Comparison of ENCODE assay signal across 17 cellular contexts in the genomic region with DNA sequence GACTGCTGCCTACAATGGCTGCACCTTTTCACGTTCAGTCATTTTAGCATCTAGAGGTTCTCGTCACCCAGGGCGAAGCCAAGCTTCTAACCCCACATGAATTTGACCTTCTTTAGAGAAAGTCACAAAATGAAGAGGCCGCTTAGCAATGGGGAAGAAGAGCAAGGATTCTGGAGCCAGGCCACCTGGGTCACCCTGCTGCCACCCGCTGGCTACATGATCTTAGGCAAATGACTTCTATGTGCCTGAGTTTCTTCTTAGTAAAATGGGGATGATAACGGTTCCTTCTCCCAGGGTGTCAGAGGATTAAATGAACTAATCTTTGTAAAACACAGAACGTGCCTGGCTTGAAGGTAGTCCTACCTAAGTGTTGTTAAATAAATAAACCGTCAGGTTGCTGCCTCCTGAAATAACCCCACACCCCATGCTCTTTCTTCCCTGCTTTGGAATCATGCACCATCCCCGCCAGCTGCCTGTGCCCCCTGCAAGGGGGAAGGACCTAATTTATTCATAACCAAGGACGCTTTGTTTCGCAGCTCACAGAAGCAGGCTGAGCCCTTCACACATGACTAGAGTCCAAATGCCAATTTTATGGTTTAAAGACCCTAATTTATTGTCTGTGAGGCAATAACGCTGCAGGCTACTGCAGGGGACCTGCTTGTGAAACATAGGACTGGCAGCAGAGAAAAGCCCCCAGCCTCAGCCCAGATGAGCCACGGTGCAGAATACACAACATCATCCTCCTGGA. TPM values are rescaled to one million over a fixed set of nuclear protein-coding genes. Genes with fewer than 3 reads are reported as not detected.
DNase-seq lines count a peak whose midpoint lies in the region; ATAC-seq and TF ChIP-seq lines count a peak whose summit lies in the region.
"Had no signal": no experiment of that assay in that cellular context is flagged by ENCODE, and none has a peak within 500 bp of the region (broad histone marks: within the 10 kb centered on the region; RNA-seq: fewer than 3 reads in every experiment).

No MANE protein-coding gene starts in this region.

- no peaks in the 10 kb centered on the region for H3K36me3 Mint-ChIP-seq in brain
- H3K36me3 Mint-ChIP-seq: CD8-positive, alpha-beta memory T cell had no signal

- intact Hi-C loops in posterior vena cava (cut with DNase I): no loop called here
- intact Hi-C loops in Right ventricle myocardium superior (cut with DNase I): no loop called here

- peaks cover 0 to 2% (median 0%) of the 10 kb centered on the region in 5 experiments for H3K9me3 Mint-ChIP-seq in brain

- H3K4me1 Mint-ChIP-seq in brain: peaks cover 51% of the 10 kb centered on the region

- DNase-seq in NCI-H1417 (lab: John Stamatoyannopoulos, UW): peak in 2 of 3 experiments; percentile 27 to 57
- no peak for DNase-seq in NCI-H1417 treated with DMSO at 0.1 percent for 48 hours (lab: John Stamatoyannopoulos, UW)
- peak; percentile 88 for DNase-seq in NCI-H69 (lab: John Stamatoyannopoulos, UW)
- peak; percentile 42 for DNase-seq in posterior vena cava (ENCODE audit: low spot score)
- no peak for DNase-seq in NCI-H2081 treated with DMSO at 0.1 percent for 48 hours (lab: John Stamatoyannopoulos, UW)
- no peak for DNase-seq in SK-N-DZ (ENCODE audit: low spot score)
- DNase-seq in Right ventricle myocardium superior: no peak
- DNase-seq: CD8-positive, alpha-beta memory T cell; DND-41; GDM1; KG1; MM.1S; NCI-H1105 treated with DMSO at 0.1 percent for 48 hours; SK-N-SH; T-helper 1 cell had no signal

- peak overlapping the region in 4 of 5 experiments; percentile 18 to 55 (median 31) for H3K4me3 Mint-ChIP-seq in brain
- H3K4me3 Mint-ChIP-seq: CD8-positive, alpha-beta memory T cell had no signal

- peaks cover 4% of the 10 kb centered on the region for H3K27me3 Mint-ChIP-seq in brain

- peak overlapping the region; percentile 52 to 88 (median 77) for H3K27ac Mint-ChIP-seq in brain

- no peak for TF ChIP-seq CTCF in brain (conservative IDR thresholded peaks at IDR 0.05)

- ATAC-seq in Right ventricle myocardium superior (ENCODE audit: poor library complexity): no peak
- ATAC-seq: HCT116 had no signal

RNA-seq across cellular contexts. Expression of a gene that starts 28.6 kb away (rescaled TPM):
- 267 TPM for polyA plus RNA-seq in brain (ENCODE audit: insufficient read depth, low read depth, low replicate concordance)
- total RNA-seq in posterior vena cava: under 1 TPM; 0.42 to 0.57 TPM
- polyA plus RNA-seq in SK-N-DZ (2014; cell fraction: cytosol; rRNA removed): 64.8 and 69.7 TPM in 2 replicates
- 33.7 and 37.8 TPM in 2 replicates for polyA plus RNA-seq in SK-N-DZ (2014; cell fraction: nucleus; rRNA removed)
- total RNA-seq in Right ventricle myocardium superior: 6.8 TPM

Comparison
In these comparisons a context has a peak if more than half of its experiments do, and no peak if none do; other contexts are left out.
1. DNase-seq: peak in NCI-H1417 (2 of 3), NCI-H69 (single experiment) and posterior vena cava (single experiment); none in NCI-H1417 treated with DMSO at 0.1 percent for 48 hours (single experiment), NCI-H2081 treated with DMSO at 0.1 percent for 48 hours (single experiment), SK-N-DZ (single experiment) and Right ventricle myocardium superior (single experiment).